ENCODE assay signal across 1 cellular context in genomic region chr6:5673016-5673415, GRCh38.
TF ChIP-seq lines count a peak whose summit lies in the region.

No MANE protein-coding gene starts in this region.

TF ChIP-seq in IMR-90, 13 proteins besides CTCF, POLR2A, EP300 and RAD21:
- TF ChIP-seq ELK1 (IDR thresholded peaks at IDR 0.05; ENCODE audit: borderline replicate concordance, low read depth, low read length) (no peak), RCOR1 (IDR thresholded peaks at IDR 0.05; ENCODE audit: insufficient replicate concordance, low read length) (no peak), SMC3 (IDR thresholded peaks at IDR 0.05; ENCODE audit: low read depth, low read length) (no peak), CEBPB (IDR thresholded peaks at IDR 0.05; ENCODE audit: low read depth, low read length) (no peak), MAFK (IDR thresholded peaks at IDR 0.05; ENCODE audit: low read depth, low read length) (no peak), FOS (IDR thresholded peaks at IDR 0.05; ENCODE audit: low read depth, low read length) (no peak), RFX5 (IDR thresholded peaks at IDR 0.05; ENCODE audit: low read depth, low read length) (no peak), USF2 (IDR thresholded peaks at IDR 0.05; ENCODE audit: low read depth, low read length) (no peak), NFE2L2 (IDR thresholded peaks at IDR 0.05; ENCODE audit: low read depth, low read length) (no peak), MXI1 (IDR thresholded peaks at IDR 0.05; ENCODE audit: borderline replicate concordance, low read depth, low read length) (no peak), CHD1 (IDR thresholded peaks at IDR 0.05; ENCODE audit: low read depth, low read length) (no peak), MAZ (IDR thresholded peaks at IDR 0.05; ENCODE audit: borderline replicate concordance, low read depth, low read length) (no peak), BHLHE40 (IDR thresholded peaks at IDR 0.05; ENCODE audit: low read depth, low read length) (no peak)
